In the genomic region with DNA sequence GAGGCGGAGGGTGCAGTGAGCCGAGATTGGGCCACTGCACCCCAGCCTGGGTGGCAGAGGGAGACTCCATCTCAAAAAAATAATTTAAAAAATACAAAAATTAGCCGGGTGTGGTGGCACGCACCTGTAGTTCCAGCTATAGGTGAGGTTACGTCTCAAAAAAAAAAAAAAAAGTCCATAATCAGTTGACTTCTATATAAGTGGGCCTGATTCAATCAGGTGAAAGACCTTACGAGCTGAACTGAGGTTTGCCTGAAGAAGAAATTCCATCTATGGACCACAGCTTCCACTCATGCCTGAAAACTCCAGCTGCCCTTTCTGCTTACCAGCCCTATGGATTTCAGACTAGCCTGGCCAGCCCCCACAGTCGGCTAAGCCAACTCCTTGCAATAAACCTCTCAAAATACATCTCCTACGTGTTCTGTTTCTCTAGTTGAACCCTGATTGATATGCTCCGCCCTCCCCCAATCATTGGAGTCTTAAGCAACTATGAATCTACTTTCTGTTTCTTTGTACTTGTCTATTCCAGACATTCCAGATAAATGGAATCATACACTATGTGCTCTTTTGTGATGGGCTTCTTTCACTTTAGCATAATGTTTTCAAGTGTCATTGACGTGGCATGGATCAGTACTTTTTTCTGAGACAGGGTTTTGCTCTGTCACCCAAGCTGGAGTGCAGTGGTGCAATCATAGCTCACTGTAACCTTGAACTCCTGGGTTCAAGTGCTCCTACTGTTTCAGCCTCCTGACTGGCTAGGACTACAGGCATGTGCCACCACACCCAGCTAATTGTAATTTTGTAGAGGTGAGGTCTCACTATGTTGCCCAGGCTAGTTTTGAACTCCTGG, we compare ENCODE assay signal across 25 cellular contexts. TPM values are rescaled to one million over a fixed set of nuclear protein-coding genes. Genes with fewer than 3 reads are reported as not detected.
DNase-seq lines count a peak whose midpoint lies in the region; ATAC-seq and TF ChIP-seq lines count a peak whose summit lies in the region.
"Had no signal": no experiment of that assay in that cellular context is flagged by ENCODE, and none has a peak within 500 bp of the region (broad histone marks: within the 10 kb centered on the region; RNA-seq: fewer than 3 reads in every experiment).

No MANE protein-coding gene starts in this region.

- POLR2A ChIA-PET in Panc1 (lab: Charles Lee), result no interaction called here
- POLR2A ChIA-PET in CD4-positive, alpha-beta T cell (lab: Charles Lee), result no interaction called here

- peak overlapping the region; percentile 1 for H3K27ac Mint-ChIP-seq in progenitor cell of endocrine pancreas
- H3K27ac Mint-ChIP-seq in CD4-positive, alpha-beta T cell, result no peak overlapping the region
- H3K27ac Mint-ChIP-seq: activated naive CD4-positive, alpha-beta T cell treated with anti-CD3 and anti-CD28 coated beads, Interleukin-2, amount 50 U/mL, for 24 hours; activated T-cell treated with anti-CD3 and anti-CD28 coated beads, Interleukin-2, amount 50 U/mL, for 72 hours had no signal

- H3K9me3 ChIP-seq in Panc1 (ENCODE audit: control insufficient read depth, insufficient read depth, low read depth, low read length), result no peaks in the 10 kb centered on the region
- H3K9me3 ChIP-seq in CD4-positive, alpha-beta T cell (ENCODE audit: control insufficient read depth, low read length), result no peaks in the 10 kb centered on the region
- H3K9me3 ChIP-seq: gastrocnemius medialis, ovary, stomach had no signal

- intact Hi-C loops in Panc1 (cut with micrococcal nuclease; ENCODE audit: unreplicated experiment), result no loop called here
- intact Hi-C loops in CD4-positive, alpha-beta T cell (cut with DNase I, micrococcal nuclease), result no loop called here

- ATAC-seq in Panc1, result no peak
- ATAC-seq in CD4-positive, alpha-beta T cell (ENCODE audit: poor library complexity), result no peak
- ATAC-seq: gastrocnemius medialis, SK-N-SH treated with all-trans-retinoic acid at 6 μM for 48 hours had no signal

- no peaks in the 10 kb centered on the region for H3K36me3 ChIP-seq in Panc1 (ENCODE audit: control insufficient read depth, insufficient read depth, low read length)
- H3K36me3 ChIP-seq: gastrocnemius medialis, ovary, stomach had no signal

- DNase-seq in GM03348 (ENCODE audit: low spot score), result peak; percentile 6
- no peak for DNase-seq in Panc1 (ENCODE audit: low read depth, low spot score)
- DNase-seq in fibroblast of peridontal ligament (ENCODE audit: extremely low read depth), result peak; percentile 50
- DNase-seq in progenitor cell of endocrine pancreas (ENCODE audit: low spot score, unreplicated experiment), result no peak
- no peak for DNase-seq in HT-29 (ENCODE audit: low spot score)
- no peak for DNase-seq in CD4-positive, alpha-beta T cell
- DNase-seq in midbrain (lab: John Stamatoyannopoulos, UW), result no peak
- DNase-seq: activated CD4-positive, CD25-positive, alpha-beta regulatory T cell treated with anti-CD3 and anti-CD28 coated beads, Interleukin-2, amount 50 U/mL, for 72 hours; activated CD8-positive, alpha-beta memory T cell treated with anti-CD3 and anti-CD28 coated beads for 24 hours; activated T-cell treated with anti-CD3 and anti-CD28 coated beads, Interleukin-2, amount 50 U/mL, for 72 hours; AML-193; COR-L47; cortex of kidney; gastrocnemius medialis; GF-D8; KBM-7; MV-4-11; NCI-H187 treated with DMSO at 0.1 percent for 48 hours; ovary; stimulated activated CD4-positive, alpha-beta T cell treated with anti-CD3 and anti-CD28 coated beads, Interleukin-2, amount 100 ng/mL, for 24 hours; stomach; T1000 had no signal

- no peak overlapping the region for H3K4me3 Mint-ChIP-seq in progenitor cell of endocrine pancreas (ENCODE audit: low read depth)
- no peak overlapping the region for H3K4me3 Mint-ChIP-seq in CD4-positive, alpha-beta T cell
- H3K4me3 Mint-ChIP-seq: activated naive CD4-positive, alpha-beta T cell treated with anti-CD3 and anti-CD28 coated beads, Interleukin-2, amount 50 U/mL, for 24 hours; activated T-cell treated with anti-CD3 and anti-CD28 coated beads, Interleukin-2, amount 50 U/mL, for 72 hours; brain had no signal

- no peaks in the 10 kb centered on the region for H3K9me3 Mint-ChIP-seq in progenitor cell of endocrine pancreas (ENCODE audit: low read depth)
- no peaks in the 10 kb centered on the region for H3K9me3 Mint-ChIP-seq in CD4-positive, alpha-beta T cell
- H3K9me3 Mint-ChIP-seq: activated naive CD4-positive, alpha-beta T cell treated with anti-CD3 and anti-CD28 coated beads, Interleukin-2, amount 50 U/mL, for 24 hours; activated T-cell treated with anti-CD3 and anti-CD28 coated beads, Interleukin-2, amount 50 U/mL, for 72 hours; brain had no signal

- peak overlapping the region; percentile 7; the same call in 1 of the 2 replicates for H3K27ac ChIP-seq in Panc1 (ENCODE audit: low read length)
- no peak overlapping the region for H3K27ac ChIP-seq in CD4-positive, alpha-beta T cell (ENCODE audit: low read depth, low read length)
- H3K27ac ChIP-seq: gastrocnemius medialis, ovary, stomach had no signal

- peaks cover 3% of the 10 kb centered on the region; the same call in 1 of the 2 replicates for H3K4me1 ChIP-seq in Panc1 (ENCODE audit: control insufficient read depth, insufficient read depth, low read length)
- H3K4me1 ChIP-seq: gastrocnemius medialis, stomach had no signal

- BruUV-seq in Panc1 (replicated peaks; lab: Mats Ljungman, UMichigan), result no TSS peak

- H3K4me3 ChIP-seq in Panc1 (ENCODE audit: low read depth in 2 of 2, low read length in 2 of 2), result no peak overlapping the region
- H3K4me3 ChIP-seq: gastrocnemius medialis, ovary, stomach had no signal

- no peak for TF ChIP-seq CTCF in Panc1 (IDR thresholded peaks at IDR 0.05)
- no peak for TF ChIP-seq CTCF in progenitor cell of endocrine pancreas (IDR thresholded peaks at IDR 0.05; ENCODE audit: unreplicated experiment)
- TF ChIP-seq CTCF in CD4-positive, alpha-beta T cell (IDR thresholded peaks at IDR 0.05), result no peak

- H3K27me3 ChIP-seq in Panc1 (ENCODE audit: control insufficient read depth, insufficient read depth, low read length), result no peaks in the 10 kb centered on the region
- H3K27me3 ChIP-seq in CD4-positive, alpha-beta T cell (ENCODE audit: control insufficient read depth, insufficient read depth, low read length), result no peaks in the 10 kb centered on the region
- H3K27me3 ChIP-seq: gastrocnemius medialis, ovary, stomach had no signal

- no peaks in the 10 kb centered on the region for H3K36me3 Mint-ChIP-seq in progenitor cell of endocrine pancreas (ENCODE audit: insufficient read depth)
- H3K36me3 Mint-ChIP-seq in CD4-positive, alpha-beta T cell (ENCODE audit: low read depth), result no peaks in the 10 kb centered on the region
- H3K36me3 Mint-ChIP-seq: activated naive CD4-positive, alpha-beta T cell treated with anti-CD3 and anti-CD28 coated beads, Interleukin-2, amount 50 U/mL, for 24 hours; brain had no signal

- H3K4me1 Mint-ChIP-seq in progenitor cell of endocrine pancreas (ENCODE audit: low read depth), result peaks cover 16% of the 10 kb centered on the region
- no peaks in the 10 kb centered on the region for H3K4me1 Mint-ChIP-seq in CD4-positive, alpha-beta T cell (ENCODE audit: low read depth)
- H3K4me1 Mint-ChIP-seq: activated naive CD4-positive, alpha-beta T cell treated with anti-CD3 and anti-CD28 coated beads, Interleukin-2, amount 50 U/mL, for 24 hours had no signal

- H3K27me3 Mint-ChIP-seq in progenitor cell of endocrine pancreas, result no peaks in the 10 kb centered on the region
- no peaks in the 10 kb centered on the region for H3K27me3 Mint-ChIP-seq in CD4-positive, alpha-beta T cell
- H3K27me3 Mint-ChIP-seq: activated naive CD4-positive, alpha-beta T cell treated with anti-CD3 and anti-CD28 coated beads, Interleukin-2, amount 50 U/mL, for 24 hours had no signal

- CTCF ChIA-PET in Panc1 (lab: Charles Lee), result no interaction called here
- CTCF ChIA-PET in CD4-positive, alpha-beta T cell (lab: Charles Lee), result no interaction called here

- in situ Hi-C loops in Panc1 (cut with HindIII; ENCODE audit: low pct_unique_long_range_greater_than_20kb, low sequenced_read_pairs), result no loop called here

RNA-seq across cellular contexts. Expression of gene SAT1, which starts 36.6 kb away (rescaled TPM):
- 173 TPM for total RNA-seq in Panc1 (2021; ENCODE audit: unreplicated experiment)
- polyA plus RNA-seq in Panc1 (2012; ENCODE audit: insufficient read length), result 215 TPM
- 193 and 242 TPM in 2 replicates for total RNA-seq in progenitor cell of endocrine pancreas
- total RNA-seq in HT-29 (2014; rRNA removed; shearing (Covaris generic)), result 70.2 and 80.5 TPM in 2 replicates
- total RNA-seq in CD4-positive, alpha-beta T cell, result 100 to 1,000 TPM; 305 to 312 TPM

Comparison
In these comparisons a context has a peak if more than half of its experiments do, and no peak if none do; other contexts are left out.
1. DNase-seq: peak in GM03348 (single experiment) and fibroblast of peridontal ligament (single experiment); none in Panc1 (single experiment), progenitor cell of endocrine pancreas (single experiment), HT-29 (single experiment), CD4-positive, alpha-beta T cell (0 of 10) and midbrain (single experiment).